In the genomic region with DNA sequence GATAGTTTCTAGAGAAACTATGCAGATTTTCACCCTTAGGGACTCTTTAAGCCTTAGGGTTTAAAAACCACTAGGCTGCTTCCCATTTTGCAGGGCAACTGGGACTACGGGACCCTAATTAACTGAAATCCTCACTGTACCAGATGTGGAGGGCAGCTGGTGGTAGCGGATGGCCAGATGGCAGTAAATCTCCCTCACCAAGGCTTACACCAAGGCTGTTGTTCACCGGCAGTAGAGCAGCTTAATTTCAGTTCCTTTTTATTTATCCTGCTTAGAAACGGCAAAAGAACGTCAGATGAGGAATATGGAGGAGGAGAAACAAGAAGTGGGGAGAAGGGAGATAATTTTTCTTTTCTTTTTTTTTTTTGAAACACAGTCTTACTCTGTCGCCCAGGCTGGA, we compare ENCODE assay signal across 15 cellular contexts. TPM values are rescaled to one million over a fixed set of nuclear protein-coding genes. Genes with fewer than 3 reads are reported as not detected.
DNase-seq lines count a peak whose midpoint lies in the region; ATAC-seq and TF ChIP-seq lines count a peak whose summit lies in the region.
"Had no signal": no experiment of that assay in that cellular context is flagged by ENCODE, and none has a peak within 500 bp of the region (broad histone marks: within the 10 kb centered on the region; RNA-seq: fewer than 3 reads in every experiment).

No MANE protein-coding gene starts in this region.

- peaks cover 9 to 12% (median 12%) of the 10 kb centered on the region in 3 donors for H3K36me3 Mint-ChIP-seq in immature natural killer cell

- DNase-seq in Karpas-422 (no peak), OCI-LY7 (ENCODE audit: low spot score) (peak; percentile 78), immature natural killer cell (no peak), esophagus muscularis mucosa (ENCODE audit: extremely low spot score) (no peak), left lung (no peak)
- DNase-seq in activated effector memory CD4-positive, alpha-beta T cell treated with anti-CD3 and anti-CD28 coated beads, Interleukin-2, amount 50 U/mL, for 16 hours, result no peak
- DNase-seq: activated CD4-positive, alpha-beta memory T cell treated with anti-CD3 and anti-CD28 coated beads for 36 hours; activated naive CD4-positive, alpha-beta T cell treated with Interleukin-2 at 50 U/mL for 16 hours; PC-9; stimulated activated CD8-positive, alpha-beta memory T cell treated with anti-CD3 and anti-CD28 coated beads, Interleukin-4, amount 100 ng/mL, for 48 hours; upper lobe of left lung had no signal

- intact Hi-C loops in OCI-LY7 (cut with micrococcal nuclease; ENCODE audit: unreplicated experiment), result loop anchor here (10.0 kb wide), 2 partner anchors 186 to 416 kb away; no protein-coding TSS in a partner anchor
- intact Hi-C loops in esophagus muscularis mucosa (cut with DNase I), result no loop called here
- intact Hi-C loops in left lung (cut with DNase I), result no loop called here

- H3K4me1 Mint-ChIP-seq in immature natural killer cell, result peaks cover 67 to 80% of the 10 kb centered on the region in 2 donors

- no peak for ATAC-seq in GM21447 (IDR thresholded peaks at IDR 0.05; ENCODE audit: unreplicated experiment)
- ATAC-seq in left lung, result no peak

- CTCF ChIA-PET in OCI-LY7 (lab: Charles Lee; ENCODE audit: unreplicated experiment), result interaction anchor here (1.0 kb wide), 1 partner anchor 190 kb away, joined by 3 read pairs; no protein-coding TSS in a partner anchor

- TF ChIP-seq EP300 in esophagus muscularis mucosa (IDR thresholded peaks at IDR 0.05), result no peak

- POLR2A ChIA-PET in OCI-LY7 (lab: Charles Lee), result interaction anchor here (2.8 kb wide), 1 partner anchor 32 kb away, joined by 8 read pairs; no protein-coding TSS in a partner anchor

- 83% methylated on average over 6 of the region's 6 CpGs for WGBS in esophagus muscularis mucosa

- H3K9ac ChIP-seq in Karpas-422 (ENCODE audit: low read length), result no peak overlapping the region

- H3K79me2 ChIP-seq in Karpas-422 (ENCODE audit: low read length), result peaks cover 23% of the 10 kb centered on the region
- no peaks in the 10 kb centered on the region for H3K79me2 ChIP-seq in OCI-LY7 (ENCODE audit: insufficient read depth, low read depth, low read length)

- H2AFZ ChIP-seq in Karpas-422 (ENCODE audit: low read length) (no peak overlapping the region), OCI-LY7 (ENCODE audit: low read length) (peak overlapping the region; percentile 5; the same call in 1 of the 2 replicates)
- H2AFZ ChIP-seq: PC-9 had no signal

- H3K4me3 ChIP-seq in Karpas-422 (ENCODE audit: low read length), result no peak overlapping the region
- H3K4me3 ChIP-seq in OCI-LY7 (ENCODE audit: low read depth, low read length, poor library complexity, severe bottlenecking), result peak overlapping the region; percentile 3
- H3K4me3 ChIP-seq in esophagus muscularis mucosa, result no peak overlapping the region
- H3K4me3 ChIP-seq in left lung, result no peak overlapping the region
- H3K4me3 ChIP-seq: cardiac muscle cell, PC-9, upper lobe of left lung had no signal

- H3K9me2 ChIP-seq in Karpas-422 (replicated peaks; ENCODE audit: insufficient read depth, low read length) (no peaks in the 10 kb centered on the region), OCI-LY7 (ENCODE audit: insufficient read depth, low read length) (no peaks in the 10 kb centered on the region)

- peak overlapping the region; percentile 68 to 98 (median 86) for H3K27ac Mint-ChIP-seq in immature natural killer cell
- H3K27ac Mint-ChIP-seq: activated CD4-positive, alpha-beta memory T cell treated with anti-CD3 and anti-CD28 coated beads for 36 hours; T-helper 2 cell treated with Interferon-gamma antibody and Interleukin-4, amounts not matched to agents 5 μg/mL and 100 μg/mL, for 36 hours had no signal

- H3K4me3 Mint-ChIP-seq in immature natural killer cell, result peak overlapping the region in 2 of 5 donors; percentile 35 to 38
- H3K4me3 Mint-ChIP-seq: activated CD4-positive, alpha-beta memory T cell treated with anti-CD3 and anti-CD28 coated beads for 36 hours; T-helper 2 cell treated with Interferon-gamma antibody and Interleukin-4, amounts not matched to agents 5 μg/mL and 100 μg/mL, for 36 hours had no signal

- H3K9me3 ChIP-seq in Karpas-422 (ENCODE audit: low read length) (no peaks in the 10 kb centered on the region), OCI-LY7 (ENCODE audit: low read length) (no peaks in the 10 kb centered on the region), esophagus muscularis mucosa (no peaks in the 10 kb centered on the region), left lung (no peaks in the 10 kb centered on the region)
- H3K9me3 ChIP-seq: upper lobe of left lung had no signal

- H3K27me3 ChIP-seq in Karpas-422 (ENCODE audit: low read length) (no peaks in the 10 kb centered on the region), esophagus muscularis mucosa (no peaks in the 10 kb centered on the region), left lung (no peaks in the 10 kb centered on the region)
- H3K27me3 ChIP-seq: upper lobe of left lung had no signal

- H3K27me3 Mint-ChIP-seq in immature natural killer cell (ENCODE audit: low read depth in 3 of 3), result peaks cover 1 to 13% (median 4%) of the 10 kb centered on the region in 3 donors
- H3K27me3 Mint-ChIP-seq: activated CD4-positive, alpha-beta memory T cell treated with anti-CD3 and anti-CD28 coated beads for 36 hours had no signal

- H3K4me2 ChIP-seq in Karpas-422 (ENCODE audit: low read depth, low read length, poor library complexity, severe bottlenecking) (no peak overlapping the region), OCI-LY7 (ENCODE audit: low read length) (peak overlapping the region; percentile 54)
- H3K4me2 ChIP-seq: PC-9 had no signal

- H4K20me1 ChIP-seq in Karpas-422 (ENCODE audit: insufficient read depth, low read depth, low read length) (peaks cover 10% of the 10 kb centered on the region; the same call in 1 of the 2 replicates), OCI-LY7 (ENCODE audit: insufficient read depth, low read length) (no peaks in the 10 kb centered on the region)

- BruUV-seq in OCI-LY7 (replicated peaks; lab: Mats Ljungman, UMichigan), result no TSS peak

- H3K9me3 Mint-ChIP-seq in immature natural killer cell, result no peaks in the 10 kb centered on the region
- H3K9me3 Mint-ChIP-seq: activated CD4-positive, alpha-beta memory T cell treated with anti-CD3 and anti-CD28 coated beads for 36 hours; T-helper 2 cell treated with Interferon-gamma antibody and Interleukin-4, amounts not matched to agents 5 μg/mL and 100 μg/mL, for 36 hours had no signal

- TF ChIP-seq POLR2A in esophagus muscularis mucosa (IDR thresholded peaks at IDR 0.05; ENCODE audit: low read depth), result no peak

- peaks cover 31% of the 10 kb centered on the region for H3K4me1 ChIP-seq in Karpas-422 (ENCODE audit: low read length)
- H3K4me1 ChIP-seq in OCI-LY7 (ENCODE audit: insufficient read depth, low read length, poor library complexity, severe bottlenecking), result peaks cover 55% of the 10 kb centered on the region
- H3K4me1 ChIP-seq in esophagus muscularis mucosa, result peaks cover 11 to 28% (median 20%) of the 10 kb centered on the region in 4 donors
- H3K4me1 ChIP-seq in left lung, result peaks cover 3 to 36% of the 10 kb centered on the region in 2 donors

- H3K36me3 ChIP-seq in Karpas-422 (ENCODE audit: insufficient read depth, low read length) (peaks cover 16% of the 10 kb centered on the region; the same call in 1 of the 2 replicates), OCI-LY7 (ENCODE audit: insufficient read depth, low read length) (no peaks in the 10 kb centered on the region), esophagus muscularis mucosa (peaks cover 4 to 18% (median 11%) of the 10 kb centered on the region in 4 donors), left lung (peaks cover 0 to 5% of the 10 kb centered on the region in 2 donors)
- H3K36me3 ChIP-seq: cardiac muscle cell had no signal

- H3K27ac ChIP-seq in 22Rv1, result peak overlapping the region; percentile 40
- H3K27ac ChIP-seq in Karpas-422 (ENCODE audit: low read length), result peak overlapping the region; percentile 55
- peak overlapping the region; percentile 46 for H3K27ac ChIP-seq in OCI-LY7 (ENCODE audit: low read depth, low read length, poor library complexity, severe bottlenecking)
- no peak overlapping the region for H3K27ac ChIP-seq in esophagus muscularis mucosa (replicated peaks in 1 of 4)
- H3K27ac ChIP-seq in left lung, result no peak overlapping the region
- H3K27ac ChIP-seq: cardiac muscle cell, PC-9 had no signal

- TF ChIP-seq CTCF in 22Rv1 (IDR thresholded peaks at IDR 0.05) (no peak), OCI-LY7 (conservative IDR thresholded peaks at IDR 0.05; ENCODE audit: low read length) (no peak), esophagus muscularis mucosa (IDR thresholded peaks at IDR 0.05) (no peak), left lung (IDR thresholded peaks at IDR 0.05) (no peak)

RNA-seq across cellular contexts. Expression of gene ABHD15, which starts 6.5 kb away (rescaled TPM):
- total RNA-seq in Karpas-422 (2014; rRNA removed; shearing (Covaris generic); ENCODE audit: low replicate concordance), result 9.0 and 17.4 TPM in 2 replicates
- 7.7 and 8.5 TPM in 2 replicates for total RNA-seq in OCI-LY7 (2014; rRNA removed; shearing (Covaris generic))
- total RNA-seq in OCI-LY7 (2022) (13.9 and 15.3 TPM in 2 replicates), esophagus muscularis mucosa (10 to 100 TPM in 3 of 4 donors, 1 to 10 TPM in 1; 6.8 to 18.3 (median 11.9) TPM), left lung (10 to 100 TPM; 10.9 to 11.3 TPM)
- polyA plus RNA-seq in immature natural killer cell, result 10 to 100 TPM; 31.6 to 36.7 (median 34.0) TPM

RNA-seq across cellular contexts. Expression of gene TP53I13, which starts 8.2 kb away (rescaled TPM):
- 43.8 and 122 TPM in 2 replicates for total RNA-seq in Karpas-422 (2014; rRNA removed; shearing (Covaris generic); ENCODE audit: low replicate concordance)
- total RNA-seq in OCI-LY7 (2014; rRNA removed; shearing (Covaris generic)), result 27.5 and 30.9 TPM in 2 replicates
- total RNA-seq in OCI-LY7 (2022) (20.8 and 26.5 TPM in 2 replicates), esophagus muscularis mucosa (10 to 100 TPM; 40.9 to 72.6 (median 55.7) TPM), left lung (10 to 100 TPM; 53.3 to 58.5 TPM)
- polyA plus RNA-seq in immature natural killer cell, result 10 to 100 TPM; 41.6 to 50.5 (median 47.0) TPM

RNA-seq across cellular contexts. Expression of gene GIT1, which starts 29.1 kb away (rescaled TPM):
- 58.7 and 71.5 TPM in 2 replicates for total RNA-seq in Karpas-422 (2014; rRNA removed; shearing (Covaris generic); ENCODE audit: low replicate concordance)
- total RNA-seq in OCI-LY7 (2014; rRNA removed; shearing (Covaris generic)), result 38.8 and 44.3 TPM in 2 replicates
- total RNA-seq in OCI-LY7 (2022), result 60.2 and 69.6 TPM in 2 replicates
- 1 to 10 TPM; 2.3 to 8.9 (median 5.1) TPM for polyA plus RNA-seq in immature natural killer cell
- total RNA-seq in esophagus muscularis mucosa, result 10 to 100 TPM; 28.7 to 50.4 (median 39.9) TPM
- 10 to 100 TPM; 40.3 to 48.3 TPM for total RNA-seq in left lung

RNA-seq across cellular contexts. Expression of gene ANKRD13B, which starts 32.6 kb away (rescaled TPM):
- 3.5 and 10.9 TPM in 2 replicates for total RNA-seq in Karpas-422 (2014; rRNA removed; shearing (Covaris generic); ENCODE audit: low replicate concordance)
- total RNA-seq in OCI-LY7 (2014; rRNA removed; shearing (Covaris generic)), result 17.8 and 22.8 TPM in 2 replicates
- total RNA-seq in OCI-LY7 (2022) (30.5 and 32.8 TPM in 2 replicates), esophagus muscularis mucosa (10 to 100 TPM in 3 of 4 donors, 1 to 10 TPM in 1; 8.0 to 16.1 (median 13.4) TPM), left lung (10 to 100 TPM in 1 of 2 donors, 1 to 10 TPM in 1; 8.8 to 10.2 TPM)
- under 1 TPM in 1 of 3 donors, not detected in 2; 0.18 TPM for polyA plus RNA-seq in immature natural killer cell

Comparison
In these comparisons a context has a peak if more than half of its experiments do, and no peak if none do; other contexts are left out.
1. H3K27ac ChIP-seq: peak in 22Rv1 (single experiment), Karpas-422 (single experiment) and OCI-LY7 (single experiment); none in esophagus muscularis mucosa (0 of 4) and left lung (0 of 2).